In genomic region chr1:216883518-216883917, GRCh38 we compare ENCODE assay signal across 22 cellular contexts.
"Had no signal": no experiment of that assay in that cellular context is flagged by ENCODE, and none has a peak within 500 bp of the region (broad histone marks: within the 10 kb centered on the region; RNA-seq: fewer than 3 reads in every experiment).

No MANE protein-coding gene starts in this region.

- H3K4me1 ChIP-seq: colonic mucosa, parathyroid adenoma, right lobe of liver, suprapubic skin, transverse colon, upper lobe of right lung, uterus had no signal

- DNase-seq: colonic mucosa; effector CD8-positive, alpha-beta T cell; glutamatergic neuron; heart right ventricle; hippocampal formation; left ventricle myocardium superior; natural killer cell; right lobe of liver; stimulated activated CD4-positive, alpha-beta T cell treated with anti-CD3 and anti-CD28 coated beads, Interleukin-15, amount 100 ng/mL, for 24 hours; stimulated activated CD4-positive, alpha-beta T cell treated with anti-CD3 and anti-CD28 coated beads, Interleukin-2, amount 100 ng/mL, for 48 hours; stimulated activated naive B cell treated with anti-CD40 and anti-IgM and Interleukin-4, amounts not matched to agents 10 μg/mL and 1 μg/mL and 100 μg/mL, for 72 hours; stimulated activated naive CD8-positive, alpha-beta T cell treated with anti-CD3 and anti-CD28 coated beads, Interleukin-15, amount 100 ng/mL, for 72 hours; transverse colon; upper lobe of right lung; uterus had no signal

- H3K36me3 ChIP-seq: colonic mucosa, esophagus muscularis mucosa, gastroesophageal sphincter, heart right ventricle, neutrophil, right lobe of liver, suprapubic skin, transverse colon, upper lobe of right lung, uterus had no signal

- H3K27me3 ChIP-seq: colonic mucosa, esophagus muscularis mucosa, foreskin keratinocyte, gastroesophageal sphincter, heart right ventricle, neutrophil, right lobe of liver, suprapubic skin, transverse colon, upper lobe of right lung, uterus had no signal

- H3K9me3 ChIP-seq: colonic mucosa, esophagus muscularis mucosa, gastroesophageal sphincter, heart right ventricle, neutrophil, right lobe of liver, suprapubic skin, transverse colon, upper lobe of right lung, uterus had no signal

- H3K4me3 ChIP-seq: colonic mucosa, esophagus muscularis mucosa, gastroesophageal sphincter, heart right ventricle, lung, right lobe of liver, suprapubic skin, transverse colon, upper lobe of right lung, uterus had no signal

- H3K27ac ChIP-seq: colonic mucosa, foreskin keratinocyte, heart right ventricle, neutrophil, parathyroid adenoma, right lobe of liver, transverse colon, upper lobe of right lung, uterus had no signal
